ENCODE assay signal across 1 cellular context in genomic region chr1:225476100-225476511, GRCh38.
A peak's percentile ranks its signal among the peaks of the same experiment; 100 is the strongest.
TF ChIP-seq lines count a peak whose summit lies in the region.

No MANE protein-coding gene starts in this region.

TF ChIP-seq in H1, 55 proteins besides CTCF, POLR2A, EP300 and RAD21:
- TF ChIP-seq TAF1 (IDR thresholded peaks at IDR 0.05; ENCODE audit: low read depth, low read length) (no peak), SIN3A (conservative IDR thresholded peaks at IDR 0.05 in 1 of 2, IDR thresholded peaks at IDR 0.05 in 1 of 2; ENCODE audit: low read depth in 1 of 2, low read length in 2 of 2) (no peak), KDM1A (IDR thresholded peaks at IDR 0.05; ENCODE audit: borderline replicate concordance, low read length) (peak; percentile 78; the same call in 1 of the 2 replicates)
- TF ChIP-seq, protein P1, sequence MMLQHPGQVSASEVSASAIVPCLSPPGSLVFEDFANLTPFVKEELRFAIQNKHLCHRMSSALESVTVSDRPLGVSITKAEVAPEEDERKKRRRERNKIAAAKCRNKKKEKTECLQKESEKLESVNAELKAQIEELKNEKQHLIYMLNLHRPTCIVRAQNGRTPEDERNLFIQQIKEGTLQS (IDR thresholded peaks at IDR 0.05; ENCODE audit: insufficient read depth, low read depth, low read length), result no peak
